In genomic region chr11:107956543-107956942, GRCh38 we compare ENCODE assay signal across 25 cellular contexts. TPM values are rescaled to one million over a fixed set of nuclear protein-coding genes. Genes with fewer than 3 reads are reported as not detected.
"Had no signal": no experiment of that assay in that cellular context is flagged by ENCODE, and none has a peak within 500 bp of the region (broad histone marks: within the 10 kb centered on the region; RNA-seq: fewer than 3 reads in every experiment).

No MANE protein-coding gene starts in this region.

- H3K4me3 Mint-ChIP-seq: activated CD4-positive, alpha-beta memory T cell treated with anti-CD3 and anti-CD28 coated beads, Interleukin-2, amount 10 ng/mL, durations not matched to agents 7 days and 5 days; activated CD4-positive, alpha-beta T cell treated with anti-CD3 and anti-CD28 coated beads, Interleukin-2, amount 10 ng/mL, durations not matched to agents 24 days and 14 days; activated naive CD4-positive, alpha-beta T cell treated with anti-CD3 and anti-CD28 coated beads for 36 hours; activated T-cell treated with anti-CD3 and anti-CD28 coated beads, Interleukin-2, amount 50 U/mL, for 72 hours; naive thymus-derived CD8-positive, alpha-beta T cell; type B pancreatic cell had no signal

- H3K9me3 Mint-ChIP-seq: activated CD4-positive, alpha-beta memory T cell treated with anti-CD3 and anti-CD28 coated beads, Interleukin-2, amount 10 ng/mL, durations not matched to agents 7 days and 5 days; activated CD4-positive, alpha-beta T cell treated with anti-CD3 and anti-CD28 coated beads, Interleukin-2, amount 10 ng/mL, durations not matched to agents 24 days and 14 days; activated naive CD4-positive, alpha-beta T cell treated with anti-CD3 and anti-CD28 coated beads for 36 hours; activated naive CD8-positive, alpha-beta T cell treated with anti-CD3 and anti-CD28 coated beads, Interleukin-2, amount 10 ng/mL, durations not matched to agents 7 days and 5 days; activated T-cell treated with anti-CD3 and anti-CD28 coated beads, Interleukin-2, amount 50 U/mL, for 72 hours; naive thymus-derived CD8-positive, alpha-beta T cell had no signal

- H3K36me3 Mint-ChIP-seq: activated naive CD8-positive, alpha-beta T cell treated with anti-CD3 and anti-CD28 coated beads, Interleukin-2, amount 10 ng/mL, durations not matched to agents 7 days and 5 days; naive thymus-derived CD8-positive, alpha-beta T cell; type B pancreatic cell had no signal

- DNase-seq: activated CD4-positive, alpha-beta memory T cell treated with anti-CD3 and anti-CD28 coated beads, Interleukin-2, amount 10 ng/mL, durations not matched to agents 7 days and 5 days; activated CD4-positive, alpha-beta T cell treated with anti-CD3 and anti-CD28 coated beads, Interleukin-2, amount 10 ng/mL, durations not matched to agents 24 days and 14 days; activated effector memory CD4-positive, alpha-beta T cell treated with Interleukin-2 at 50 U/mL for 16 hours; activated naive CD4-positive, alpha-beta T cell treated with anti-CD3 and anti-CD28 coated beads for 36 hours; activated naive CD8-positive, alpha-beta T cell treated with anti-CD3 and anti-CD28 coated beads, Interleukin-2, amount 10 ng/mL, durations not matched to agents 7 days and 5 days; activated T-cell treated with anti-CD3 and anti-CD28 coated beads, Interleukin-2, amount 50 U/mL, for 72 hours; effector memory CD4-positive, alpha-beta T cell; foreskin melanocyte; kidney glomerular epithelial cell; left lung; naive thymus-derived CD8-positive, alpha-beta T cell; pancreas; psoas muscle; right cardiac atrium; stimulated activated CD4-positive, alpha-beta T cell treated with anti-CD3 and anti-CD28 coated beads, Interleukin-4, amount 100 ng/mL, for 24 hours; stimulated activated naive CD4-positive, alpha-beta T cell treated with Interleukin-2 at 50 U/mL for 16 hours had no signal

- ATAC-seq: activated T-cell treated with anti-CD3 and anti-CD28 coated beads, Interleukin-2, amount 50 U/mL, for 72 hours; body of pancreas; esophagus mucosa; naive thymus-derived CD8-positive, alpha-beta T cell had no signal

- H3K27ac ChIP-seq: body of pancreas, left lung, neutrophil, pancreas, psoas muscle, thoracic aorta, vagina had no signal

- H3K27me3 ChIP-seq: body of pancreas, left lung, neutrophil, pancreas, vagina had no signal

- H3K4me1 ChIP-seq: body of pancreas, pancreas, psoas muscle had no signal

- H3K27me3 Mint-ChIP-seq: type B pancreatic cell had no signal

- H3K36me3 ChIP-seq: left lung, neutrophil, pancreas, thoracic aorta, vagina had no signal

- H3K27ac Mint-ChIP-seq: activated CD4-positive, alpha-beta memory T cell treated with anti-CD3 and anti-CD28 coated beads, Interleukin-2, amount 10 ng/mL, durations not matched to agents 7 days and 5 days; activated CD4-positive, alpha-beta T cell treated with anti-CD3 and anti-CD28 coated beads, Interleukin-2, amount 10 ng/mL, durations not matched to agents 24 days and 14 days; activated naive CD4-positive, alpha-beta T cell treated with anti-CD3 and anti-CD28 coated beads for 36 hours; activated naive CD8-positive, alpha-beta T cell treated with anti-CD3 and anti-CD28 coated beads, Interleukin-2, amount 10 ng/mL, durations not matched to agents 7 days and 5 days; activated T-cell treated with anti-CD3 and anti-CD28 coated beads, Interleukin-2, amount 50 U/mL, for 72 hours; naive thymus-derived CD8-positive, alpha-beta T cell; type B pancreatic cell had no signal

- H3K4me3 ChIP-seq: body of pancreas, left lung, lung, pancreas, psoas muscle, vagina had no signal

RNA-seq across cellular contexts. Expression of gene RAB39A, which starts 28.3 kb away (rescaled TPM):
- total RNA-seq: activated CD4-positive, alpha-beta T cell treated with anti-CD3 and anti-CD28 coated beads, Interleukin-2, amount 10 ng/mL, durations not matched to agents 24 days and 14 days; activated naive CD4-positive, alpha-beta T cell treated with anti-CD3 and anti-CD28 coated beads for 36 hours; chondrocyte; dermis microvascular lymphatic vessel endothelial cell; esophagus mucosa had no signal
- polyA plus RNA-seq: naive thymus-derived CD8-positive, alpha-beta T cell; right cardiac atrium had no signal
